In the genomic region with DNA sequence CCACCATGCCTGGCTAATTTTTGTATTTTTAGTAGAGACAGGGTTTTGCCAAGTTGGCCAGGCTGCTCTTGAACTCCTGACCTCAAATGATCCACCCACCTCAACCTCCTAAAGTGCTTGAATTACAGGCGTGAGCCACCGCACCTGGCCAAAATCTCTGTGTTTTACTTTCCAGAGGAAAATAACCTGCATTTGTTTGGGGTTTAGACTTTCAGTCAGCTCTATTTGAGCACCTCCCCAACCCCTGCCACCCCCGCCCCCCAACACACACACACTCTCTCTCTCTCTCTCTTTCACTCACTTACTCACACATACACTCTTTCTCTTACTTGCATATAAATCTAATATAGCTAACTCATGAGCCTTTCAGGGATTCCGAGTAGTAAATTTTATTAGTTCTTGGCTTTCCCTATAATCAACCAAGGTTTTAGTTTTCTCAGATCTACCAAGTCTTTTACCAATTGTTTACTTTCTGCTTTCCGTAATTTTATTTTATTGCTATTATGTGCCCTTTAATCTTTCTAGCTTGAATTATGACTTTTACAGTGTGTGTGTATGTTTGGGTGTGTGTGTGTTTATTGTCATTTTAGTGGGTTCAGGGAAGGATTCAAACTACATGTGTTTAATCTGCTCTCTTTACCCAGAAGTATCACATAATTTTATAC, we compare ENCODE assay signal across 1 cellular context.
TF ChIP-seq lines count a peak whose summit lies in the region.

No MANE protein-coding gene starts in this region.

TF ChIP-seq in GM23338, 12 proteins besides CTCF, POLR2A, EP300 and RAD21 (continued from another document):
- TF ChIP-seq, protein P1, sequence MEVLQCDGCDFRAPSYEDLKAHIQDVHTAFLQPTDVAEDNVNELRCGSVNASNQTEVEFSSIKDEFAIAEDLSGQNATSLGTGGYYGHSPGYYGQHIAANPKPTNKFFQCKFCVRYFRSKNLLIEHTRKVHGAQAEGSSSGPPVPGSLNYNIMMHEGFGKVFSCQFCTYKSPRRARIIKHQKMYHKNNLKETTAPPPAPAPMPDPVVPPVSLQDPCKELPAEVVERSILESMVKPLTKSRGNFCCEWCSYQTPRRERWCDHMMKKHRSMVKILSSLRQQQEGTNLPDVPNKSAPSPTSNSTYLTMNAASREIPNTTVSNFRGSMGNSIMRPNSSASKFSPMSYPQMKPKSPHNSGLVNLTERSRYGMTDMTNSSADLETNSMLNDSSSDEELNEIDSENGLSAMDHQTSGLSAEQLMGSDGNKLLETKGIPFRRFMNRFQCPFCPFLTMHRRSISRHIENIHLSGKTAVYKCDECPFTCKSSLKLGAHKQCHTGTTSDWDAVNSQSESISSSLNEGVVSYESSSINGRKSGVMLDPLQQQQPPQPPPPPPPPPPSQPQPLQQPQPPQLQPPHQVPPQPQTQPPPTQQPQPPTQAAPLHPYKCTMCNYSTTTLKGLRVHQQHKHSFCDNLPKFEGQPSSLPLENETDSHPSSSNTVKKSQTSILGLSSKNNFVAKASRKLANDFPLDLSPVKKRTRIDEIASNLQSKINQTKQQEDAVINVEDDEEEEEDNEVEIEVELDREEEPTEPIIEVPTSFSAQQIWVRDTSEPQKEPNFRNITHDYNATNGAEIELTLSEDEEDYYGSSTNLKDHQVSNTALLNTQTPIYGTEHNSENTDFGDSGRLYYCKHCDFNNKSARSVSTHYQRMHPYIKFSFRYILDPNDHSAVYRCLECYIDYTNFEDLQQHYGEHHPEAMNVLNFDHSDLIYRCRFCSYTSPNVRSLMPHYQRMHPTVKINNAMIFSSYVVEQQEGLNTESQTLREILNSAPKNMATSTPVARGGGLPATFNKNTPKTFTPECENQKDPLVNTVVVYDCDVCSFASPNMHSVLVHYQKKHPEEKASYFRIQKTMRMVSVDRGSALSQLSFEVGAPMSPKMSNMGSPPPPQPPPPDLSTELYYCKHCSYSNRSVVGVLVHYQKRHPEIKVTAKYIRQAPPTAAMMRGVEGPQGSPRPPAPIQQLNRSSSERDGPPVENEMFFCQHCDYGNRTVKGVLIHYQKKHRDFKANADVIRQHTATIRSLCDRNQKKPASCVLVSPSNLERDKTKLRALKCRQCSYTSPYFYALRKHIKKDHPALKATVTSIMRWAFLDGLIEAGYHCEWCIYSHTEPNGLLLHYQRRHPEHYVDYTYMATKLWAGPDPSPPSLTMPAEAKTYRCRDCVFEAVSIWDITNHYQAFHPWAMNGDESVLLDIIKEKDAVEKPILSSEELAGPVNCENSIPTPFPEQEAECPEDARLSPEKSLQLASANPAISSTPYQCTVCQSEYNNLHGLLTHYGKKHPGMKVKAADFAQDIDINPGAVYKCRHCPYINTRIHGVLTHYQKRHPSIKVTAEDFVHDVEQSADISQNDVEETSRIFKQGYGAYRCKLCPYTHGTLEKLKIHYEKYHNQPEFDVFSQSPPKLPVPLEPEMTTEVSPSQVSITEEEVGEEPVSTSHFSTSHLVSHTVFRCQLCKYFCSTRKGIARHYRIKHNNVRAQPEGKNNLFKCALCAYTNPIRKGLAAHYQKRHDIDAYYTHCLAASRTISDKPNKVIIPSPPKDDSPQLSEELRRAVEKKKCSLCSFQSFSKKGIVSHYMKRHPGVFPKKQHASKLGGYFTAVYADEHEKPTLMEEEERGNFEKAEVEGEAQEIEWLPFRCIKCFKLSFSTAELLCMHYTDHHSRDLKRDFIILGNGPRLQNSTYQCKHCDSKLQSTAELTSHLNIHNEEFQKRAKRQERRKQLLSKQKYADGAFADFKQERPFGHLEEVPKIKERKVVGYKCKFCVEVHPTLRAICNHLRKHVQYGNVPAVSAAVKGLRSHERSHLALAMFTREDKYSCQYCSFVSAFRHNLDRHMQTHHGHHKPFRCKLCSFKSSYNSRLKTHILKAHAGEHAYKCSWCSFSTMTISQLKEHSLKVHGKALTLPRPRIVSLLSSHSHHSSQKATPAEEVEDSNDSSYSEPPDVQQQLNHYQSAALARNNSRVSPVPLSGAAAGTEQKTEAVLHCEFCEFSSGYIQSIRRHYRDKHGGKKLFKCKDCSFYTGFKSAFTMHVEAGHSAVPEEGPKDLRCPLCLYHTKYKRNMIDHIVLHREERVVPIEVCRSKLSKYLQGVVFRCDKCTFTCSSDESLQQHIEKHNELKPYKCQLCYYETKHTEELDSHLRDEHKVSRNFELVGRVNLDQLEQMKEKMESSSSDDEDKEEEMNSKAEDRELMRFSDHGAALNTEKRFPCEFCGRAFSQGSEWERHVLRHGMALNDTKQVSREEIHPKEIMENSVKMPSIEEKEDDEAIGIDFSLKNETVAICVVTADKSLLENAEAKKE (CRISPR knock-in tag; IDR thresholded peaks at IDR 0.05): no peak
- TF ChIP-seq EZH2 (IDR thresholded peaks at IDR 0.05; ENCODE audit: low read depth, unreplicated experiment) (no peak), REST (IDR thresholded peaks at IDR 0.05; ENCODE audit: unreplicated experiment) (no peak)
